Comparison of ENCODE assay signal across 10 cellular contexts in the genomic region with DNA sequence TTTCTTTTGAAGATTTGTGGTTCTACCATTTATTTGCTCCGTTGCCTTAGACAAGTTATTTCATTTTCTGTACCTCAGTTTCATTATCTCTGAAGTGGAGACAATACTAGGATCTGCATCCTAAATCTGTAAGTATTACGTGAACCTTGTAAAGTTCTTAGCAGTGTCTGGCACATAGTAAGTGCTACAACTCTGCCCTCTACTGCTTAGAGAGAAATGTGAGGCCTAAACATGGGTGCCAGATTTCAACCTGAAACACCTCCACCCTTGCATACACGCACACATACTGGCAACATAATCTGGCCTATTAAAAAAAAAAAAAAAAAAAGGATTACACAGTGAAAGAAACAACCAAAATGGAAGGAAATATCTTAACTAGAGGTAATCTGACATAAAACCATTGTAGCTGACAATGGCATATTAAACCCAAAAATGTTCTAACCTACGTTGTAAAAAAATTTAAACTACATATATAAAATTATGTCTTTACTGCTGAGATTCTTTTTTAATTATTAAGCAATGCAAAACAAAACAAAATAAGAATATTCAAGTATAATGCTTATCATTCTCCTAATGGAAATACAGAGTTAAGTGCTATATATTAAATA.
DNase-seq lines count a peak whose midpoint lies in the region; ATAC-seq, FAIRE-seq and TF ChIP-seq lines count a peak whose summit lies in the region.
"Had no signal": no experiment of that assay in that cellular context is flagged by ENCODE, and none has a peak within 500 bp of the region (broad histone marks: within the 10 kb centered on the region; RNA-seq: fewer than 3 reads in every experiment).

No MANE protein-coding gene starts in this region.

- no peak overlapping the region for H3K9ac ChIP-seq in HepG2 (ENCODE audit: insufficient read depth, low read depth, low read length)

- H3K27ac ChIP-seq in ascending aorta (no peak overlapping the region), HepG2 (ENCODE audit: extremely low read length, insufficient read depth, low read length) (no peak overlapping the region)
- H3K27ac ChIP-seq: SJSA1, skin epidermis had no signal

- TF ChIP-seq EP300 in Ishikawa (IDR thresholded peaks at IDR 0.05; ENCODE audit: borderline replicate concordance) (no peak), HepG2 (IDR thresholded peaks at IDR 0.05; ENCODE audit: low read depth in 2 of 2, low read length in 2 of 2) (no peak), HepG2 (CRISPR knock-in tag; IDR thresholded peaks at IDR 0.05; ENCODE audit: borderline replicate concordance) (no peak)

- DNase-seq in DMS 273 (lab: John Stamatoyannopoulos, UW; ENCODE audit: unreplicated experiment) (peak; percentile 80), ascending aorta (ENCODE audit: low spot score in 2 of 2) (no peak), HepG2 (ENCODE audit: low spot score) (peak; percentile 32), foreskin melanocyte (no peak)
- no peak for DNase-seq in activated CD4-positive, alpha-beta T cell treated with anti-CD3 and anti-CD28 coated beads for 1 hour

- H3K4me1 ChIP-seq in ascending aorta (no peaks in the 10 kb centered on the region), HepG2 (ENCODE audit: insufficient read depth, low read length) (no peaks in the 10 kb centered on the region)
- H3K4me1 ChIP-seq: SJSA1 had no signal

- WGBS in HepG2 (ENCODE audit: low lambda C conversion rate) = 11% methylated on average over 4 of the region's 4 CpGs

- H3K4me2 ChIP-seq in HepG2 (ENCODE audit: low read depth, low read length) = no peak overlapping the region

- intact Hi-C loops in ascending aorta (cut with DNase I) (loop anchor here (1.0 kb wide), 2 partner anchors 132 to 222 kb away; a partner anchor contains a TSS), HepG2 (cut with micrococcal nuclease; ENCODE audit: unreplicated experiment) (loop anchor here (1.0 to 2.0 kb wide), 3 partner anchors 94 to 222 kb away; no protein-coding TSS in a partner anchor)

- no peaks in the 10 kb centered on the region for H4K20me1 ChIP-seq in HepG2 (ENCODE audit: insufficient read depth, low read length)

- H3K4me3 ChIP-seq in ascending aorta (no peak overlapping the region), HepG2 (replicated peaks in 1 of 3; ENCODE audit: insufficient read depth in 1 of 3, low read depth in 2 of 3, low read length in 3 of 3) (no peak overlapping the region)
- H3K4me3 ChIP-seq: SJSA1, skin epidermis had no signal

- H2AFZ ChIP-seq in HepG2 (ENCODE audit: low read length) = no peak overlapping the region

- peak; percentile 80 for TF ChIP-seq RAD21 in Ishikawa (IDR thresholded peaks at IDR 0.05; ENCODE audit: low read depth)
- TF ChIP-seq RAD21 in HepG2 (CRISPR knock-in tag; IDR thresholded peaks at IDR 0.05) = no peak

- peak; percentile 19 to 61 (median 53) for TF ChIP-seq CTCF in ascending aorta (IDR thresholded peaks at IDR 0.05)
- TF ChIP-seq CTCF in HepG2 (CRISPR knock-in tag; IDR thresholded peaks at IDR 0.05) = peak; percentile 45

- H3K36me3 ChIP-seq in ascending aorta (no peaks in the 10 kb centered on the region), HepG2 (replicated peaks in 1 of 2; ENCODE audit: control insufficient read depth in 1 of 2, insufficient read depth in 2 of 2, low read length in 2 of 2) (no peaks in the 10 kb centered on the region)
- H3K36me3 ChIP-seq: SJSA1 had no signal

- no peaks in the 10 kb centered on the region for H3K27me3 ChIP-seq in ascending aorta
- H3K27me3 ChIP-seq in HepG2 (ENCODE audit: control insufficient read depth in 1 of 2, insufficient read depth in 2 of 2, low read length in 2 of 2) = no peaks in the 10 kb centered on the region
- H3K27me3 ChIP-seq: SJSA1 had no signal

- BruUV-seq in HepG2 (replicated peaks; lab: Mats Ljungman, UMichigan) = no TSS peak

- peak; percentile 79 for FAIRE-seq in HepG2 (lab: Jason Lieb, UNC)

- CTCF ChIA-PET in HepG2 (lab: Yijun Ruan, JAX; ENCODE audit: low intra/inter-chr PET ratio, low total read pairs) = no interaction called here

- H3K9me3 ChIP-seq in ascending aorta (no peaks in the 10 kb centered on the region), HepG2 (ENCODE audit: low read length) (no peaks in the 10 kb centered on the region)
- H3K9me3 ChIP-seq: SJSA1 had no signal

- peak; percentile 70 for ATAC-seq in GM21360 (IDR thresholded peaks at IDR 0.05; ENCODE audit: unreplicated experiment)
- ATAC-seq in HepG2 = peak; percentile 84
- ATAC-seq in GM21528 (IDR thresholded peaks at IDR 0.05; ENCODE audit: low FRiP score, unreplicated experiment) = no peak

- POLR2A ChIA-PET in HepG2 (lab: Yijun Ruan, JAX) = no interaction called here

- in situ Hi-C loops in HepG2 (cut with HindIII; ENCODE audit: extremely low pct_ligation_motif_present, low pct_unique_long_range_greater_than_20kb) = loop anchor here (25.0 kb wide), 1 partner anchor 219 kb away; no protein-coding TSS in a partner anchor

- no peak for TF ChIP-seq POLR2A in HepG2 (IDR thresholded peaks at IDR 0.05; ENCODE audit: insufficient read depth in 1 of 2, low read depth in 2 of 2, low read length in 2 of 2)

- H3K79me2 ChIP-seq in HepG2 (ENCODE audit: insufficient read depth, low read length) = no peaks in the 10 kb centered on the region

TF ChIP-seq in Ishikawa, 13 proteins besides CTCF, POLR2A, EP300 and RAD21 (continues in another document):
- TF ChIP-seq, protein P1, sequence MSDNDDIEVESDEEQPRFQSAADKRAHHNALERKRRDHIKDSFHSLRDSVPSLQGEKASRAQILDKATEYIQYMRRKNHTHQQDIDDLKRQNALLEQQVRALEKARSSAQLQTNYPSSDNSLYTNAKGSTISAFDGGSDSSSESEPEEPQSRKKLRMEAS (IDR thresholded peaks at IDR 0.05) = no peak
- TF ChIP-seq, protein P2, sequence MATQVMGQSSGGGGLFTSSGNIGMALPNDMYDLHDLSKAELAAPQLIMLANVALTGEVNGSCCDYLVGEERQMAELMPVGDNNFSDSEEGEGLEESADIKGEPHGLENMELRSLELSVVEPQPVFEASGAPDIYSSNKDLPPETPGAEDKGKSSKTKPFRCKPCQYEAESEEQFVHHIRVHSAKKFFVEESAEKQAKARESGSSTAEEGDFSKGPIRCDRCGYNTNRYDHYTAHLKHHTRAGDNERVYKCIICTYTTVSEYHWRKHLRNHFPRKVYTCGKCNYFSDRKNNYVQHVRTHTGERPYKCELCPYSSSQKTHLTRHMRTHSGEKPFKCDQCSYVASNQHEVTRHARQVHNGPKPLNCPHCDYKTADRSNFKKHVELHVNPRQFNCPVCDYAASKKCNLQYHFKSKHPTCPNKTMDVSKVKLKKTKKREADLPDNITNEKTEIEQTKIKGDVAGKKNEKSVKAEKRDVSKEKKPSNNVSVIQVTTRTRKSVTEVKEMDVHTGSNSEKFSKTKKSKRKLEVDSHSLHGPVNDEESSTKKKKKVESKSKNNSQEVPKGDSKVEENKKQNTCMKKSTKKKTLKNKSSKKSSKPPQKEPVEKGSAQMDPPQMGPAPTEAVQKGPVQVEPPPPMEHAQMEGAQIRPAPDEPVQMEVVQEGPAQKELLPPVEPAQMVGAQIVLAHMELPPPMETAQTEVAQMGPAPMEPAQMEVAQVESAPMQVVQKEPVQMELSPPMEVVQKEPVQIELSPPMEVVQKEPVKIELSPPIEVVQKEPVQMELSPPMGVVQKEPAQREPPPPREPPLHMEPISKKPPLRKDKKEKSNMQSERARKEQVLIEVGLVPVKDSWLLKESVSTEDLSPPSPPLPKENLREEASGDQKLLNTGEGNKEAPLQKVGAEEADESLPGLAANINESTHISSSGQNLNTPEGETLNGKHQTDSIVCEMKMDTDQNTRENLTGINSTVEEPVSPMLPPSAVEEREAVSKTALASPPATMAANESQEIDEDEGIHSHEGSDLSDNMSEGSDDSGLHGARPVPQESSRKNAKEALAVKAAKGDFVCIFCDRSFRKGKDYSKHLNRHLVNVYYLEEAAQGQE (IDR thresholded peaks at IDR 0.05; ENCODE audit: low read depth) = no peak

TF ChIP-seq in HepG2, 621 proteins besides CTCF, POLR2A, EP300 and RAD21:
- peak; percentile 33; the same call in 1 of the 2 replicates for TF ChIP-seq SMC3 (IDR thresholded peaks at IDR 0.05; ENCODE audit: low read length)
- TF ChIP-seq, protein P3, sequence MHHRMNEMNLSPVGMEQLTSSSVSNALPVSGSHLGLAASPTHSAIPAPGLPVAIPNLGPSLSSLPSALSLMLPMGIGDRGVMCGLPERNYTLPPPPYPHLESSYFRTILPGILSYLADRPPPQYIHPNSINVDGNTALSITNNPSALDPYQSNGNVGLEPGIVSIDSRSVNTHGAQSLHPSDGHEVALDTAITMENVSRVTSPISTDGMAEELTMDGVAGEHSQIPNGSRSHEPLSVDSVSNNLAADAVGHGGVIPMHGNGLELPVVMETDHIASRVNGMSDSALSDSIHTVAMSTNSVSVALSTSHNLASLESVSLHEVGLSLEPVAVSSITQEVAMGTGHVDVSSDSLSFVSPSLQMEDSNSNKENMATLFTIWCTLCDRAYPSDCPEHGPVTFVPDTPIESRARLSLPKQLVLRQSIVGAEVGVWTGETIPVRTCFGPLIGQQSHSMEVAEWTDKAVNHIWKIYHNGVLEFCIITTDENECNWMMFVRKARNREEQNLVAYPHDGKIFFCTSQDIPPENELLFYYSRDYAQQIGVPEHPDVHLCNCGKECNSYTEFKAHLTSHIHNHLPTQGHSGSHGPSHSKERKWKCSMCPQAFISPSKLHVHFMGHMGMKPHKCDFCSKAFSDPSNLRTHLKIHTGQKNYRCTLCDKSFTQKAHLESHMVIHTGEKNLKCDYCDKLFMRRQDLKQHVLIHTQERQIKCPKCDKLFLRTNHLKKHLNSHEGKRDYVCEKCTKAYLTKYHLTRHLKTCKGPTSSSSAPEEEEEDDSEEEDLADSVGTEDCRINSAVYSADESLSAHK (CRISPR knock-in tag; IDR thresholded peaks at IDR 0.05; ENCODE audit: borderline replicate concordance) = no peak
- peak; percentile 63 for TF ChIP-seq STAG1 (CRISPR knock-in tag; IDR thresholded peaks at IDR 0.05)

Comparison
In these comparisons a context has a peak if more than half of its experiments do, and no peak if none do; other contexts are left out.
1. DNase-seq: peak in DMS 273 (single experiment) and HepG2 (single experiment); none in ascending aorta (0 of 2), foreskin melanocyte (single experiment) and activated CD4-positive, alpha-beta T cell treated with anti-CD3 and anti-CD28 coated beads for 1 hour (single experiment).